Comparison of ENCODE assay signal across 26 cellular contexts in genomic region chr3:14483286-14483685, GRCh38. TPM values are rescaled to one million over a fixed set of nuclear protein-coding genes. Genes with fewer than 3 reads are reported as not detected.
"Had no signal": no experiment of that assay in that cellular context is flagged by ENCODE, and none has a peak within 500 bp of the region (broad histone marks: within the 10 kb centered on the region; RNA-seq: fewer than 3 reads in every experiment).

No MANE protein-coding gene starts in this region.

- FAIRE-seq: astrocyte had no signal

- H3K4me1 Mint-ChIP-seq: activated CD4-positive, alpha-beta T cell treated with anti-CD3 and anti-CD28 coated beads for 36 hours; central memory CD8-positive, alpha-beta T cell; neural progenitor cell had no signal

- H3K9me3 ChIP-seq: adrenal gland, colonic mucosa, esophagus squamous epithelium, gastrocnemius medialis, psoas muscle, right atrium auricular region, testis, uterus had no signal

- H3K27me3 ChIP-seq: adrenal gland, colonic mucosa, dorsolateral prefrontal cortex, esophagus squamous epithelium, gastrocnemius medialis, neural progenitor cell, right atrium auricular region, testis, uterus had no signal

- H3K4me3 Mint-ChIP-seq: activated CD4-positive, alpha-beta T cell treated with anti-CD3 and anti-CD28 coated beads for 36 hours; central memory CD8-positive, alpha-beta T cell; endodermal cell; neural progenitor cell; WTC11 had no signal

- H3K4me3 ChIP-seq: adrenal gland, colonic mucosa, dorsolateral prefrontal cortex, esophagus squamous epithelium, gastrocnemius medialis, neural progenitor cell, psoas muscle, right atrium auricular region, testis, uterus had no signal

- H3K27me3 Mint-ChIP-seq: activated CD4-positive, alpha-beta T cell treated with anti-CD3 and anti-CD28 coated beads for 36 hours; central memory CD8-positive, alpha-beta T cell had no signal

- DNase-seq: activated CD4-positive, alpha-beta T cell treated with anti-CD3 and anti-CD28 coated beads for 36 hours; activated CD4-positive, alpha-beta T cell treated with anti-CD3 and anti-CD28 coated beads, Interleukin-2, amount 50 U/mL, for 4 hours; activated effector memory CD4-positive, alpha-beta T cell treated with anti-CD3 and anti-CD28 coated beads, Interleukin-2, amount 50 U/mL, for 16 hours; activated naive CD4-positive, alpha-beta T cell treated with anti-CD3 and anti-CD28 coated beads, Interleukin-2, amount 50 U/mL, for 16 hours; adrenal gland; colonic mucosa; dorsolateral prefrontal cortex; endodermal cell; esophagus squamous epithelium; gastrocnemius medialis; head of caudate nucleus; hypothalamus; mesenchymal stem cell; stimulated activated CD4-positive, alpha-beta T cell treated with anti-CD3 and anti-CD28 coated beads, Interleukin-12 subunit alpha, Interleukin-12 subunit beta, amount 100 ng/mL, for 4 hours; stimulated activated CD4-positive, alpha-beta T cell treated with anti-CD3 and anti-CD28 coated beads, Interleukin-4, amount 100 ng/mL, for 4 hours; T1000; testis; trophoblast cell; uterus had no signal

- H3K27ac ChIP-seq: adrenal gland, colonic mucosa, esophagus squamous epithelium, neural progenitor cell, psoas muscle, right atrium auricular region, testis had no signal

- H3K9me3 Mint-ChIP-seq: central memory CD8-positive, alpha-beta T cell; endodermal cell; neural progenitor cell; WTC11 had no signal

- H3K36me3 ChIP-seq: colonic mucosa, neural progenitor cell, uterus had no signal

- H3K4me1 ChIP-seq: colonic mucosa, neural progenitor cell had no signal

- ATAC-seq: activated CD4-positive, alpha-beta T cell treated with anti-CD3 and anti-CD28 coated beads for 36 hours; psoas muscle had no signal

- H3K27ac Mint-ChIP-seq: activated CD4-positive, alpha-beta T cell treated with anti-CD3 and anti-CD28 coated beads for 36 hours; endodermal cell; neural progenitor cell; WTC11 had no signal

RNA-seq across cellular contexts. Expression of gene GRIP2, which starts 56.9 kb away (rescaled TPM):
- total RNA-seq: activated CD4-positive, alpha-beta T cell treated with anti-CD3 and anti-CD28 coated beads for 36 hours; mononuclear cell had no signal
